In the genomic region with DNA sequence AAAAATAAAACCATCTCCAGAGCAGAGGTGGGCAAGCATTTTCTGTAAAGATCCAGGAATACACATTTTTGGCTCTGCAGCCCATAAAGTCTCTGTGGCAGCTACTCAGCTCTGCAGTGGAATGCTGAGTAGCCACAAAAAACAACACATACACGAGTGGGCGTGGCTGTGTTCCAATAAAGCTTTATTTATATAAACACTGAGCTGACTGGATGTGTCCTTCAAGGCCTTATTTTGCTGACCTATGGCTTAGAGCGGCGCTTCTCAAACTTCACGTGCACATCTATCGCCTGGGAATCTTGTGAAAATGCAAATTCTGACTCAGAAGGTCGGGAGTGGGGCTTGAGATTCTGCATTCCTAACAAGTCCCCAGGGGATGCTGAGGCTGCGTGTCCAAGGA, we compare ENCODE assay signal across 1 cellular context.
A peak's percentile ranks its signal among the peaks of the same experiment; 100 is the strongest.
TF ChIP-seq lines count a peak whose summit lies in the region.

No MANE protein-coding gene starts in this region.

TF ChIP-seq in GM12878, 131 proteins besides CTCF, POLR2A, EP300 and RAD21:
- TF ChIP-seq, protein P1, sequence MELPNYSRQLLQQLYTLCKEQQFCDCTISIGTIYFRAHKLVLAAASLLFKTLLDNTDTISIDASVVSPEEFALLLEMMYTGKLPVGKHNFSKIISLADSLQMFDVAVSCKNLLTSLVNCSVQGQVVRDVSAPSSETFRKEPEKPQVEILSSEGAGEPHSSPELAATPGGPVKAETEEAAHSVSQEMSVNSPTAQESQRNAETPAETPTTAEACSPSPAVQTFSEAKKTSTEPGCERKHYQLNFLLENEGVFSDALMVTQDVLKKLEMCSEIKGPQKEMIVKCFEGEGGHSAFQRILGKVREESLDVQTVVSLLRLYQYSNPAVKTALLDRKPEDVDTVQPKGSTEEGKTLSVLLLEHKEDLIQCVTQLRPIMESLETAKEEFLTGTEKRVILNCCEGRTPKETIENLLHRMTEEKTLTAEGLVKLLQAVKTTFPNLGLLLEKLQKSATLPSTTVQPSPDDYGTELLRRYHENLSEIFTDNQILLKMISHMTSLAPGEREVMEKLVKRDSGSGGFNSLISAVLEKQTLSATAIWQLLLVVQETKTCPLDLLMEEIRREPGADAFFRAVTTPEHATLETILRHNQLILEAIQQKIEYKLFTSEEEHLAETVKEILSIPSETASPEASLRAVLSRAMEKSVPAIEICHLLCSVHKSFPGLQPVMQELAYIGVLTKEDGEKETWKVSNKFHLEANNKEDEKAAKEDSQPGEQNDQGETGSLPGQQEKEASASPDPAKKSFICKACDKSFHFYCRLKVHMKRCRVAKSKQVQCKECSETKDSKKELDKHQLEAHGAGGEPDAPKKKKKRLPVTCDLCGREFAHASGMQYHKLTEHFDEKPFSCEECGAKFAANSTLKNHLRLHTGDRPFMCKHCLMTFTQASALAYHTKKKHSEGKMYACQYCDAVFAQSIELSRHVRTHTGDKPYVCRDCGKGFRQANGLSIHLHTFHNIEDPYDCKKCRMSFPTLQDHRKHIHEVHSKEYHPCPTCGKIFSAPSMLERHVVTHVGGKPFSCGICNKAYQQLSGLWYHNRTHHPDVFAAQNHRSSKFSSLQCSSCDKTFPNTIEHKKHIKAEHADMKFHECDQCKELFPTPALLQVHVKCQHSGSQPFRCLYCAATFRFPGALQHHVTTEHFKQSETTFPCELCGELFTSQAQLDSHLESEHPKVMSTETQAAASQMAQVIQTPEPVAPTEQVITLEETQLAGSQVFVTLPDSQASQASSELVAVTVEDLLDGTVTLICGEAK (IDR thresholded peaks at IDR 0.05; ENCODE audit: borderline replicate concordance): peak; percentile 78
- TF ChIP-seq BCL3 (IDR thresholded peaks at IDR 0.05; ENCODE audit: borderline replicate concordance, insufficient read depth, low read depth, low read length, poor library complexity, severe bottlenecking): no peak
- TF ChIP-seq POLR2AphosphoS5 (IDR thresholded peaks at IDR 0.05; ENCODE audit: low read length): no peak
- TF ChIP-seq, protein P2, sequence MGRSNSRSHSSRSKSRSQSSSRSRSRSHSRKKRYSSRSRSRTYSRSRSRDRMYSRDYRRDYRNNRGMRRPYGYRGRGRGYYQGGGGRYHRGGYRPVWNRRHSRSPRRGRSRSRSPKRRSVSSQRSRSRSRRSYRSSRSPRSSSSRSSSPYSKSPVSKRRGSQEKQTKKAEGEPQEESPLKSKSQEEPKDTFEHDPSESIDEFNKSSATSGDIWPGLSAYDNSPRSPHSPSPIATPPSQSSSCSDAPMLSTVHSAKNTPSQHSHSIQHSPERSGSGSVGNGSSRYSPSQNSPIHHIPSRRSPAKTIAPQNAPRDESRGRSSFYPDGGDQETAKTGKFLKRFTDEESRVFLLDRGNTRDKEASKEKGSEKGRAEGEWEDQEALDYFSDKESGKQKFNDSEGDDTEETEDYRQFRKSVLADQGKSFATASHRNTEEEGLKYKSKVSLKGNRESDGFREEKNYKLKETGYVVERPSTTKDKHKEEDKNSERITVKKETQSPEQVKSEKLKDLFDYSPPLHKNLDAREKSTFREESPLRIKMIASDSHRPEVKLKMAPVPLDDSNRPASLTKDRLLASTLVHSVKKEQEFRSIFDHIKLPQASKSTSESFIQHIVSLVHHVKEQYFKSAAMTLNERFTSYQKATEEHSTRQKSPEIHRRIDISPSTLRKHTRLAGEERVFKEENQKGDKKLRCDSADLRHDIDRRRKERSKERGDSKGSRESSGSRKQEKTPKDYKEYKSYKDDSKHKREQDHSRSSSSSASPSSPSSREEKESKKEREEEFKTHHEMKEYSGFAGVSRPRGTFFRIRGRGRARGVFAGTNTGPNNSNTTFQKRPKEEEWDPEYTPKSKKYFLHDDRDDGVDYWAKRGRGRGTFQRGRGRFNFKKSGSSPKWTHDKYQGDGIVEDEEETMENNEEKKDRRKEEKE (IDR thresholded peaks at IDR 0.05): no peak
